ENCODE assay signal across 23 cellular contexts in genomic region chr16:81700780-81701165, GRCh38.
A peak's percentile ranks its signal among the peaks of the same experiment; 100 is the strongest.
DNase-seq lines count a peak whose midpoint lies in the region; ATAC-seq and TF ChIP-seq lines count a peak whose summit lies in the region.
"Had no signal": no experiment of that assay in that cellular context is flagged by ENCODE, and none has a peak within 500 bp of the region (broad histone marks: within the 10 kb centered on the region; RNA-seq: fewer than 3 reads in every experiment).

No MANE protein-coding gene starts in this region.

- TF ChIP-seq CTCF in chondrocyte (IDR thresholded peaks at IDR 0.05) = no peak
- TF ChIP-seq CTCF in smooth muscle cell (IDR thresholded peaks at IDR 0.05; ENCODE audit: borderline replicate concordance, insufficient read depth, poor library complexity, severe bottlenecking) = no peak
- no peak for TF ChIP-seq CTCF in GM13977 (IDR thresholded peaks at IDR 0.05; ENCODE audit: extremely low read depth, insufficient read depth, missing control alignments)
- no peak for TF ChIP-seq CTCF in esophagus muscularis mucosa (IDR thresholded peaks at IDR 0.05)

- H3K4me3 ChIP-seq in smooth muscle cell (no peak overlapping the region), esophagus muscularis mucosa (no peak overlapping the region)
- H3K4me3 ChIP-seq: heart left ventricle, SJCRH30, thoracic aorta had no signal

- no peaks in the 10 kb centered on the region for H3K27me3 Mint-ChIP-seq in activated naive CD4-positive, alpha-beta T cell treated with anti-CD3 and anti-CD28 coated beads for 36 hours (ENCODE audit: low read depth)
- no peaks in the 10 kb centered on the region for H3K27me3 Mint-ChIP-seq in activated naive CD4-positive, alpha-beta T cell treated with anti-CD3 and anti-CD28 coated beads, Interleukin-2, amount 10 ng/mL, durations not matched to agents 7 days and 5 days
- H3K27me3 Mint-ChIP-seq in T-cell (no peaks in the 10 kb centered on the region), chondrocyte (ENCODE audit: low read depth) (no peaks in the 10 kb centered on the region)
- H3K27me3 Mint-ChIP-seq: activated CD4-positive, alpha-beta T cell treated with anti-CD3 and anti-CD28 coated beads, Interleukin-2, amount 10 ng/mL, durations not matched to agents 24 days and 14 days; activated CD8-positive, alpha-beta memory T cell treated with anti-CD3 and anti-CD28 coated beads, Interleukin-2, amount 10 ng/mL, durations not matched to agents 7 days and 5 days; dendritic cell treated with granulocyte-macrophage colony-stimulating factor and Interleukin-4, amounts not matched to agents 40 ng/mL and 50 ng/mL, for 4 days had no signal

- H4K20me1 ChIP-seq in smooth muscle cell (ENCODE audit: low read depth) = no peaks in the 10 kb centered on the region

- H3K4me3 Mint-ChIP-seq in activated naive CD4-positive, alpha-beta T cell treated with anti-CD3 and anti-CD28 coated beads for 36 hours = no peak overlapping the region
- H3K4me3 Mint-ChIP-seq in activated naive CD4-positive, alpha-beta T cell treated with anti-CD3 and anti-CD28 coated beads, Interleukin-2, amount 10 ng/mL, durations not matched to agents 7 days and 5 days = no peak overlapping the region
- no peak overlapping the region for H3K4me3 Mint-ChIP-seq in T-cell
- H3K4me3 Mint-ChIP-seq in chondrocyte (ENCODE audit: unreplicated experiment) = no peak overlapping the region
- H3K4me3 Mint-ChIP-seq: activated CD4-positive, alpha-beta T cell treated with anti-CD3 and anti-CD28 coated beads, Interleukin-2, amount 10 ng/mL, durations not matched to agents 24 days and 14 days; activated CD8-positive, alpha-beta memory T cell treated with anti-CD3 and anti-CD28 coated beads, Interleukin-2, amount 10 ng/mL, durations not matched to agents 7 days and 5 days; dendritic cell treated with granulocyte-macrophage colony-stimulating factor and Interleukin-4, amounts not matched to agents 40 ng/mL and 50 ng/mL, for 4 days; endodermal cell; nephron had no signal

- TF ChIP-seq EP300 in esophagus muscularis mucosa (IDR thresholded peaks at IDR 0.05) = no peak

- no peak for DNase-seq in activated naive CD4-positive, alpha-beta T cell treated with anti-CD3 and anti-CD28 coated beads for 36 hours
- no peak for DNase-seq in activated naive CD4-positive, alpha-beta T cell treated with anti-CD3 and anti-CD28 coated beads, Interleukin-2, amount 10 ng/mL, durations not matched to agents 7 days and 5 days
- DNase-seq in T-cell = no peak
- DNase-seq in chondrocyte (ENCODE audit: low spot score) = no peak
- DNase-seq in smooth muscle cell (lab: John Stamatoyannopoulos, UW; ENCODE audit: unreplicated experiment) = no peak
- no peak for DNase-seq in GM13977 (ENCODE audit: low spot score)
- no peak for DNase-seq in superior temporal gyrus (ENCODE audit: extremely low spot score)
- no peak for DNase-seq in esophagus muscularis mucosa (ENCODE audit: extremely low spot score)
- DNase-seq: activated CD4-positive, alpha-beta T cell treated with anti-CD3 and anti-CD28 coated beads, Interleukin-2, amount 10 ng/mL, durations not matched to agents 24 days and 14 days; activated CD8-positive, alpha-beta memory T cell treated with anti-CD3 and anti-CD28 coated beads, Interleukin-2, amount 10 ng/mL, durations not matched to agents 7 days and 5 days; endodermal cell; foreskin fibroblast; midbrain; NCI-H1048; NCI-H187; NCI-H2171; SJCRH30; stimulated activated naive CD4-positive, alpha-beta T cell had no signal

- WGBS in smooth muscle cell (ENCODE audit: low lambda C conversion rate) = 92% methylated on average over 4 of the region's 4 CpGs
- WGBS in esophagus muscularis mucosa = 93% methylated on average over 4 of the region's 4 CpGs

- H3K9ac ChIP-seq in smooth muscle cell (ENCODE audit: low read depth) = no peak overlapping the region

- intact Hi-C loops in activated naive CD4-positive, alpha-beta T cell treated with anti-CD3 and anti-CD28 coated beads for 36 hours (cut with micrococcal nuclease) = no loop called here
- intact Hi-C loops in esophagus muscularis mucosa (cut with DNase I) = no loop called here

- ATAC-seq in T-cell (replicated peaks in 1 of 4) = no peak
- ATAC-seq: activated CD8-positive, alpha-beta memory T cell treated with anti-CD3 and anti-CD28 coated beads, Interleukin-2, amount 10 ng/mL, durations not matched to agents 7 days and 5 days; esophagus mucosa; heart left ventricle had no signal

- H2AFZ ChIP-seq in smooth muscle cell (ENCODE audit: low read depth) = no peak overlapping the region

- H3K27ac ChIP-seq in smooth muscle cell (ENCODE audit: low read depth) (peak overlapping the region; percentile 60), esophagus muscularis mucosa (replicated peaks in 1 of 4) (no peak overlapping the region)
- H3K27ac ChIP-seq: heart left ventricle, SJCRH30, thoracic aorta had no signal

- no peaks in the 10 kb centered on the region for H3K4me1 Mint-ChIP-seq in activated naive CD4-positive, alpha-beta T cell treated with anti-CD3 and anti-CD28 coated beads for 36 hours (ENCODE audit: low read depth)
- H3K4me1 Mint-ChIP-seq in activated naive CD4-positive, alpha-beta T cell treated with anti-CD3 and anti-CD28 coated beads, Interleukin-2, amount 10 ng/mL, durations not matched to agents 7 days and 5 days = peaks cover 2% of the 10 kb centered on the region
- H3K4me1 Mint-ChIP-seq in T-cell (no peaks in the 10 kb centered on the region), chondrocyte (ENCODE audit: low read depth) (peaks cover 32% of the 10 kb centered on the region)
- H3K4me1 Mint-ChIP-seq: endodermal cell had no signal

- H3K36me3 ChIP-seq in smooth muscle cell (ENCODE audit: low read depth) (no peaks in the 10 kb centered on the region), esophagus muscularis mucosa (peaks cover 9 to 89% (median 72%) of the 10 kb centered on the region in 4 donors)

- peak overlapping the region; percentile 48 for H3K4me2 ChIP-seq in smooth muscle cell

- H3K4me1 ChIP-seq in smooth muscle cell (ENCODE audit: low read depth) = peaks cover under 1% of the 10 kb centered on the region
- H3K4me1 ChIP-seq in esophagus muscularis mucosa = peaks cover 0 to 24% (median 20%) of the 10 kb centered on the region in 4 donors

- H3K9me3 Mint-ChIP-seq in activated naive CD4-positive, alpha-beta T cell treated with anti-CD3 and anti-CD28 coated beads for 36 hours = no peaks in the 10 kb centered on the region
- no peaks in the 10 kb centered on the region for H3K9me3 Mint-ChIP-seq in activated naive CD4-positive, alpha-beta T cell treated with anti-CD3 and anti-CD28 coated beads, Interleukin-2, amount 10 ng/mL, durations not matched to agents 7 days and 5 days
- no peaks in the 10 kb centered on the region for H3K9me3 Mint-ChIP-seq in T-cell
- H3K9me3 Mint-ChIP-seq in chondrocyte (ENCODE audit: low read depth) = no peaks in the 10 kb centered on the region
- H3K9me3 Mint-ChIP-seq: activated CD4-positive, alpha-beta T cell treated with anti-CD3 and anti-CD28 coated beads, Interleukin-2, amount 10 ng/mL, durations not matched to agents 24 days and 14 days; dendritic cell treated with granulocyte-macrophage colony-stimulating factor and Interleukin-4, amounts not matched to agents 40 ng/mL and 50 ng/mL, for 4 days; endodermal cell; nephron had no signal

- H3F3A ChIP-seq in smooth muscle cell (ENCODE audit: low read depth) = peaks cover 4% of the 10 kb centered on the region

- TF ChIP-seq POLR2A in esophagus muscularis mucosa (IDR thresholded peaks at IDR 0.05; ENCODE audit: low read depth) = no peak

- H3K79me2 ChIP-seq in smooth muscle cell (ENCODE audit: low read depth) = peaks cover 5% of the 10 kb centered on the region

- H3K27me3 ChIP-seq in smooth muscle cell (ENCODE audit: low read depth) (no peaks in the 10 kb centered on the region), esophagus muscularis mucosa (no peaks in the 10 kb centered on the region)
- H3K27me3 ChIP-seq: heart left ventricle, SJCRH30 had no signal

- in situ Hi-C loops in GM13977 (cut with MboI; ENCODE audit: low pct_unique_long_range_greater_than_20kb, low sequenced_read_pairs, unreplicated experiment) = no loop called here

- POLR2A ChIA-PET in T-cell (lab: Charles Lee) = no interaction called here

- H3K9me3 ChIP-seq in smooth muscle cell (replicated peaks; ENCODE audit: low read depth) (no peaks in the 10 kb centered on the region), esophagus muscularis mucosa (no peaks in the 10 kb centered on the region)
- H3K9me3 ChIP-seq: heart left ventricle, SJCRH30, thoracic aorta had no signal

- CTCF ChIA-PET in activated naive CD4-positive, alpha-beta T cell treated with anti-CD3 and anti-CD28 coated beads for 36 hours (lab: Charles Lee) = interaction anchor here (0.7 kb wide), 1 partner anchor 78 kb away, joined by 3 read pairs; no protein-coding TSS in a partner anchor
- CTCF ChIA-PET in activated naive CD4-positive, alpha-beta T cell treated with anti-CD3 and anti-CD28 coated beads, Interleukin-2, amount 10 ng/mL, durations not matched to agents 7 days and 5 days (lab: Charles Lee) = no interaction called here
- CTCF ChIA-PET in T-cell (lab: Charles Lee) = no interaction called here

- no peaks in the 10 kb centered on the region for H3K36me3 Mint-ChIP-seq in activated naive CD4-positive, alpha-beta T cell treated with anti-CD3 and anti-CD28 coated beads for 36 hours (ENCODE audit: low read depth)
- H3K36me3 Mint-ChIP-seq in activated naive CD4-positive, alpha-beta T cell treated with anti-CD3 and anti-CD28 coated beads, Interleukin-2, amount 10 ng/mL, durations not matched to agents 7 days and 5 days = peaks cover 7% of the 10 kb centered on the region
- H3K36me3 Mint-ChIP-seq in T-cell = peaks cover 42% of the 10 kb centered on the region
- H3K36me3 Mint-ChIP-seq in chondrocyte (ENCODE audit: low read depth) = peaks cover 17% of the 10 kb centered on the region

- peak overlapping the region; percentile 48 for H3K27ac Mint-ChIP-seq in activated naive CD4-positive, alpha-beta T cell treated with anti-CD3 and anti-CD28 coated beads for 36 hours
- H3K27ac Mint-ChIP-seq in activated naive CD4-positive, alpha-beta T cell treated with anti-CD3 and anti-CD28 coated beads, Interleukin-2, amount 10 ng/mL, durations not matched to agents 7 days and 5 days = no peak overlapping the region
- peak overlapping the region; percentile 5 to 69 for H3K27ac Mint-ChIP-seq in T-cell
- peak overlapping the region; percentile 78 for H3K27ac Mint-ChIP-seq in chondrocyte (ENCODE audit: unreplicated experiment)
- H3K27ac Mint-ChIP-seq: activated CD8-positive, alpha-beta memory T cell treated with anti-CD3 and anti-CD28 coated beads, Interleukin-2, amount 10 ng/mL, durations not matched to agents 7 days and 5 days; dendritic cell treated with granulocyte-macrophage colony-stimulating factor and Interleukin-4, amounts not matched to agents 40 ng/mL and 50 ng/mL, for 4 days had no signal
